ENCODE assay signal across 9 cellular contexts in the genomic region with DNA sequence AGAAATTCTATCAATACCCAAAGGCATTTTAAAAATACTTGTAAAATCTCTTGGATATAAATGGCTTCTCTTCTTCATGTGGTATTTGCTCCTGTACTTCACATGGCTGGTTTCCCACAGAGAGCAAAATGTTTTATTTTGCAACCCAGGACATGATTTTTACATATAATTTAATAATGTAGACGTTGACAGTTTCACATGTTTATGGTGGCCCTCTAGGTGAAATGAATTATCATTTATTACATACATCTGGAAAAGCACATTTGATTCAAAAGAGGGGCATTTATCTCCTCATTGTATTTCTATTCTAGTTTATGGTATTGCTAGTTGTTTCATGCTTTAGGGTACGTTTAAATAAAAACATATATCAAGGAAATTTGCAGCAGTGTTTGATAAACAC. TPM values are rescaled to one million over a fixed set of nuclear protein-coding genes. Genes with fewer than 3 reads are reported as not detected.
"Had no signal": no experiment of that assay in that cellular context is flagged by ENCODE, and none has a peak within 500 bp of the region (broad histone marks: within the 10 kb centered on the region; RNA-seq: fewer than 3 reads in every experiment).

No MANE protein-coding gene starts in this region.

- ATAC-seq: HepG2 had no signal

- FAIRE-seq: HepG2, HTR-8/SVneo had no signal

- H3K27ac Mint-ChIP-seq: IgD-negative memory B cell had no signal

- DNase-seq: IMR-90, KBM-7, KG1 had no signal

- H3K9me3 Mint-ChIP-seq: IgD-negative memory B cell had no signal

- H3K4me3 Mint-ChIP-seq: IgD-negative memory B cell had no signal

- H3K27ac ChIP-seq: HL-60 had no signal

RNA-seq across cellular contexts. Expression of gene LRGUK, which starts 52.2 kb away (rescaled TPM):
- total RNA-seq: HT-29, HT1080, IMR-90 had no signal
